In genomic region chr19:34430738-34431625, GRCh38 we compare ENCODE assay signal across 8 cellular contexts. TPM values are rescaled to one million over a fixed set of nuclear protein-coding genes. Genes with fewer than 3 reads are reported as not detected.
DNase-seq lines count a peak whose midpoint lies in the region; ATAC-seq, FAIRE-seq and TF ChIP-seq lines count a peak whose summit lies in the region.

No MANE protein-coding gene starts in this region.

- FAIRE-seq in D721Med (lab: Jason Lieb, UNC), result no peak

- peaks cover 0 to 36% (median 20%) of the 10 kb centered on the region in 4 donors for H3K36me3 ChIP-seq in sigmoid colon

- H3K4me1 ChIP-seq in sigmoid colon, result peaks cover 0 to 50% (median 39%) of the 10 kb centered on the region in 4 donors

- no peaks in the 10 kb centered on the region for H3K27me3 ChIP-seq in sigmoid colon

- H3K4me1 Mint-ChIP-seq in activated CD4-positive, alpha-beta T cell treated with anti-CD3 and anti-CD28 coated beads, Interleukin-2, amount 10 ng/mL, durations not matched to agents 24 days and 14 days, result peaks cover 28% of the 10 kb centered on the region

- H3K36me3 Mint-ChIP-seq in activated CD4-positive, alpha-beta T cell treated with anti-CD3 and anti-CD28 coated beads, Interleukin-2, amount 10 ng/mL, durations not matched to agents 24 days and 14 days (ENCODE audit: low read depth), result peaks cover 48% of the 10 kb centered on the region

- WGBS in sigmoid colon, 2 donors, result 45 to 46% methylated on average over 6 of the region's 6 CpGs

- TF ChIP-seq CTCF in D721Med (IDR thresholded peaks at IDR 0.05; ENCODE audit: insufficient read depth, missing control alignments) (peak; percentile 54), fibroblast of mammary gland (conservative IDR thresholded peaks at IDR 0.05; ENCODE audit: control insufficient read depth, insufficient read depth, low read depth, low read length) (peak; percentile 83), sigmoid colon (IDR thresholded peaks at IDR 0.05) (peak in 2 of 4 experiments; percentile 27 to 46)

- H3K9me3 Mint-ChIP-seq in activated CD4-positive, alpha-beta T cell treated with anti-CD3 and anti-CD28 coated beads, Interleukin-2, amount 10 ng/mL, durations not matched to agents 24 days and 14 days, result no peaks in the 10 kb centered on the region

- intact Hi-C loops in activated CD4-positive, alpha-beta T cell treated with anti-CD3 and anti-CD28 coated beads, Interleukin-2, amount 10 ng/mL, durations not matched to agents 24 days and 14 days (cut with micrococcal nuclease), result no loop called here
- intact Hi-C loops in sigmoid colon (cut with DNase I), result no loop called here

- H3K27ac ChIP-seq in sigmoid colon, result peak overlapping the region in 2 of 4 donors; percentile 35 to 38

- peak overlapping the region; percentile 47 for H3K27ac Mint-ChIP-seq in activated CD4-positive, alpha-beta T cell treated with anti-CD3 and anti-CD28 coated beads, Interleukin-2, amount 10 ng/mL, durations not matched to agents 24 days and 14 days

- no peak for TF ChIP-seq EP300 in sigmoid colon (IDR thresholded peaks at IDR 0.05)

- DNase-seq in D721Med (ENCODE audit: insufficient read length, low spot score), result no peak
- peak; percentile 10 for DNase-seq in NCI-H2196 treated with DMSO at 0.1 percent for 48 hours (lab: John Stamatoyannopoulos, UW; ENCODE audit: unreplicated experiment)
- peak; percentile 86 for DNase-seq in activated CD4-positive, alpha-beta T cell treated with anti-CD3 and anti-CD28 coated beads, Interleukin-2, amount 10 ng/mL, durations not matched to agents 24 days and 14 days
- peak; percentile 72 for DNase-seq in fibroblast of mammary gland (ENCODE audit: low read depth)
- DNase-seq in pulmonary artery endothelial cell (ENCODE audit: low read depth, low spot score), result peak; percentile 7
- DNase-seq in sigmoid colon, result no peak

- H3K4me3 ChIP-seq in fibroblast of mammary gland (ENCODE audit: control insufficient read depth, low read depth, low read length) (no peak overlapping the region), sigmoid colon (no peak overlapping the region)

- peak overlapping the region; percentile 97 for H3K4me3 Mint-ChIP-seq in activated CD4-positive, alpha-beta T cell treated with anti-CD3 and anti-CD28 coated beads, Interleukin-2, amount 10 ng/mL, durations not matched to agents 24 days and 14 days

- H3K9me3 ChIP-seq in sigmoid colon, result no peaks in the 10 kb centered on the region

- ATAC-seq in GM21390 (IDR thresholded peaks at IDR 0.05; ENCODE audit: unreplicated experiment) (peak; percentile 41), HG02588 (IDR thresholded peaks at IDR 0.05; ENCODE audit: unreplicated experiment) (no peak)

- TF ChIP-seq POLR2A in sigmoid colon (IDR thresholded peaks at IDR 0.05), result no peak

- no peaks in the 10 kb centered on the region for H3K27me3 Mint-ChIP-seq in activated CD4-positive, alpha-beta T cell treated with anti-CD3 and anti-CD28 coated beads, Interleukin-2, amount 10 ng/mL, durations not matched to agents 24 days and 14 days

RNA-seq across cellular contexts. Expression of gene UBA2, which starts 2.8 kb away (rescaled TPM):
- total RNA-seq in activated CD4-positive, alpha-beta T cell treated with anti-CD3 and anti-CD28 coated beads, Interleukin-2, amount 10 ng/mL, durations not matched to agents 24 days and 14 days, result 186 and 190 TPM in 2 replicates
- total RNA-seq in pulmonary artery endothelial cell (104 and 193 TPM in 2 replicates), sigmoid colon (10 to 100 TPM; 55.7 to 99.4 (median 71.8) TPM)
- 10 to 100 TPM; 31.8 to 58.5 (median 34.9) TPM for polyA plus RNA-seq in sigmoid colon

RNA-seq across cellular contexts. Expression of gene PDCD2L, which starts 26.8 kb away (rescaled TPM):
- 44.4 and 50.8 TPM in 2 replicates for total RNA-seq in activated CD4-positive, alpha-beta T cell treated with anti-CD3 and anti-CD28 coated beads, Interleukin-2, amount 10 ng/mL, durations not matched to agents 24 days and 14 days
- total RNA-seq in pulmonary artery endothelial cell (19.7 and 20.6 TPM in 2 replicates), sigmoid colon (10 to 100 TPM in 3 of 4 donors, 1 to 10 TPM in 1; 8.0 to 14.8 (median 13.9) TPM)
- 10 to 100 TPM in 1 of 3 donors, 1 to 10 TPM in 2; 6.0 to 12.1 (median 7.2) TPM for polyA plus RNA-seq in sigmoid colon

RNA-seq across cellular contexts. Expression of gene WTIP, which starts 50.6 kb away (rescaled TPM):
- 0.47 and 1.0 TPM in 2 replicates for total RNA-seq in activated CD4-positive, alpha-beta T cell treated with anti-CD3 and anti-CD28 coated beads, Interleukin-2, amount 10 ng/mL, durations not matched to agents 24 days and 14 days
- 33.0 and 40.7 TPM in 2 replicates for total RNA-seq in pulmonary artery endothelial cell
- total RNA-seq in sigmoid colon, result 10 to 100 TPM in 3 of 4 donors, 1 to 10 TPM in 1; 3.3 to 20.5 (median 16.9) TPM
- polyA plus RNA-seq in sigmoid colon, result 1 to 10 TPM; 2.2 to 3.0 (median 3.0) TPM

Comparison
In these comparisons a context has a peak if more than half of its experiments do, and no peak if none do; other contexts are left out.
1. DNase-seq: peak in NCI-H2196 treated with DMSO at 0.1 percent for 48 hours (single experiment), activated CD4-positive, alpha-beta T cell treated with anti-CD3 and anti-CD28 coated beads, Interleukin-2, amount 10 ng/mL, durations not matched to agents 24 days and 14 days (single experiment), fibroblast of mammary gland (single experiment) and pulmonary artery endothelial cell (single experiment); none in D721Med (single experiment) and sigmoid colon (single experiment).